8 cellular contexts compared by ENCODE assay signal in genomic region chr11:68843703-68844312, GRCh38. TPM values are rescaled to one million over a fixed set of nuclear protein-coding genes. Genes with fewer than 3 reads are reported as not detected.
DNase-seq lines count a peak whose midpoint lies in the region; ATAC-seq and TF ChIP-seq lines count a peak whose summit lies in the region.

No MANE protein-coding gene starts in this region.

- WGBS in right cardiac atrium = 9% methylated on average over 54 of the region's 54 CpGs
- whole genome bisulfite sequencing in smooth muscle cell (ENCODE audit: low lambda C conversion rate) = 2% methylated on average over 54 of the region's 54 CpGs

- TF ChIP-seq CTCF in smooth muscle cell (IDR thresholded peaks at IDR 0.05; ENCODE audit: borderline replicate concordance, insufficient read depth, poor library complexity, severe bottlenecking) = peak; percentile 28

- H3K4me2 ChIP-seq in smooth muscle cell = peak overlapping the region; percentile 84

- intact Hi-C loops in right cardiac atrium (cut with DNase I) = no loop called here

- H3K4me3 ChIP-seq in right cardiac atrium (ENCODE audit: low read length) (peak overlapping the region; percentile 1), smooth muscle cell (peak overlapping the region; percentile 43)

- H4K20me1 ChIP-seq in smooth muscle cell (ENCODE audit: low read depth) = no peaks in the 10 kb centered on the region

- peak; percentile 17 for DNase-seq in NCI-H2227 (lab: John Stamatoyannopoulos, UW; ENCODE audit: unreplicated experiment)
- no peak for DNase-seq in NCI-H2227 treated with DMSO at 0.1 percent for 48 hours (lab: John Stamatoyannopoulos, UW)
- peak in 68 of 76 experiments; percentile 13 to 85 (median 62) for DNase-seq in HUDEP-2 (lab: John Stamatoyannopoulos, UW; ENCODE audit: unreplicated experiment in 76 of 76)
- peak; percentile 68 for DNase-seq in RKO (ENCODE audit: low spot score)
- peak; percentile 46 for DNase-seq in activated gamma-delta T cell treated with anti-CD3 and anti-CD28 coated beads, Interleukin-2, amount 50 U/mL, for 16 hours (ENCODE audit: low read depth)
- DNase-seq in right cardiac atrium = peak; percentile 75 to 91 (median 90)
- DNase-seq in smooth muscle cell (lab: John Stamatoyannopoulos, UW; ENCODE audit: unreplicated experiment) = no peak
- no peak for DNase-seq in superior temporal gyrus (ENCODE audit: extremely low spot score)

- H3K9me3 ChIP-seq in right cardiac atrium (ENCODE audit: control insufficient read depth, low read length) (no peaks in the 10 kb centered on the region), smooth muscle cell (replicated peaks; ENCODE audit: low read depth) (no peaks in the 10 kb centered on the region)

- H3K27ac ChIP-seq in right cardiac atrium (ENCODE audit: low read length) = peak overlapping the region; percentile 1
- no peak overlapping the region for H3K27ac ChIP-seq in smooth muscle cell (ENCODE audit: low read depth)

- ATAC-seq in right cardiac atrium = peak; percentile 45 to 52

- H2AFZ ChIP-seq in smooth muscle cell (ENCODE audit: low read depth) = no peak overlapping the region

- no peaks in the 10 kb centered on the region for H3K4me1 ChIP-seq in right cardiac atrium (ENCODE audit: control insufficient read depth, insufficient read depth, low read length)
- peaks cover 17% of the 10 kb centered on the region for H3K4me1 ChIP-seq in smooth muscle cell (ENCODE audit: low read depth)

- H3K27me3 ChIP-seq in right cardiac atrium (ENCODE audit: control insufficient read depth, insufficient read depth) (no peaks in the 10 kb centered on the region), smooth muscle cell (ENCODE audit: low read depth) (peaks cover 66% of the 10 kb centered on the region)

- no peaks in the 10 kb centered on the region for H3K79me2 ChIP-seq in smooth muscle cell (ENCODE audit: low read depth)

- no peak overlapping the region for H3K9ac ChIP-seq in smooth muscle cell (ENCODE audit: low read depth)

- no peaks in the 10 kb centered on the region for H3K36me3 ChIP-seq in smooth muscle cell (ENCODE audit: low read depth)

- no peaks in the 10 kb centered on the region for H3F3A ChIP-seq in smooth muscle cell (ENCODE audit: low read depth)

RNA-seq across cellular contexts. Expression of gene CPT1A, which starts 2.1 kb away (rescaled TPM):
- total RNA-seq in right cardiac atrium (10 to 100 TPM; 33.2 to 63.5 (median 47.3) TPM), smooth muscle cell (1.7 and 1.9 TPM in 2 replicates)
- polyA plus RNA-seq in right cardiac atrium (22.4 TPM), smooth muscle cell (0.24 and 0.98 TPM in 2 replicates)

RNA-seq across cellular contexts. Expression of gene MRPL21, which starts 59.8 kb away (rescaled TPM):
- 10 to 100 TPM; 57.3 to 85.5 (median 80.0) TPM for total RNA-seq in right cardiac atrium
- 144 TPM for polyA plus RNA-seq in right cardiac atrium
- 41.2 and 49.3 TPM in 2 replicates for total RNA-seq in smooth muscle cell
- polyA plus RNA-seq in smooth muscle cell = 110 and 116 TPM in 2 replicates

RNA-seq across cellular contexts. Expression of gene IGHMBP2, which starts 59.9 kb away (rescaled TPM):
- total RNA-seq in right cardiac atrium = 10 to 100 TPM; 11.1 to 12.7 (median 11.9) TPM
- polyA plus RNA-seq in right cardiac atrium = 10.4 TPM
- total RNA-seq in smooth muscle cell = 9.5 and 13.3 TPM in 2 replicates
- polyA plus RNA-seq in smooth muscle cell = 12.1 and 13.2 TPM in 2 replicates

Comparison
In these comparisons a context has a peak if more than half of its experiments do, and no peak if none do; other contexts are left out.
1. DNase-seq: peak in NCI-H2227 (single experiment), HUDEP-2 (68 of 76), RKO (single experiment), activated gamma-delta T cell treated with anti-CD3 and anti-CD28 coated beads, Interleukin-2, amount 50 U/mL, for 16 hours (single experiment) and right cardiac atrium (3 of 3); none in NCI-H2227 treated with DMSO at 0.1 percent for 48 hours (single experiment), smooth muscle cell (single experiment) and superior temporal gyrus (single experiment).
2. RNA of gene CPT1A, which starts 2.1 kb away (total RNA-seq): 33.2 to 63.5 TPM in right cardiac atrium; 1.7 to 1.9 TPM in smooth muscle cell; every median in the first group is over 10 times any median in the second.